1 cellular context compared by ENCODE assay signal in genomic region chr20:8147476-8147875, GRCh38.
A peak's percentile ranks its signal among the peaks of the same experiment; 100 is the strongest.
TF ChIP-seq lines count a peak whose summit lies in the region.

No MANE protein-coding gene starts in this region.

TF ChIP-seq in endothelial cell of umbilical vein, 7 proteins besides CTCF, POLR2A, EP300 and RAD21 (continued from another document):
- TF ChIP-seq FOS (IDR thresholded peaks at IDR 0.05; ENCODE audit: borderline replicate concordance, insufficient read depth, low read length) = peak; percentile 26
